Comparison of ENCODE assay signal across 1 cellular context in the genomic region with DNA sequence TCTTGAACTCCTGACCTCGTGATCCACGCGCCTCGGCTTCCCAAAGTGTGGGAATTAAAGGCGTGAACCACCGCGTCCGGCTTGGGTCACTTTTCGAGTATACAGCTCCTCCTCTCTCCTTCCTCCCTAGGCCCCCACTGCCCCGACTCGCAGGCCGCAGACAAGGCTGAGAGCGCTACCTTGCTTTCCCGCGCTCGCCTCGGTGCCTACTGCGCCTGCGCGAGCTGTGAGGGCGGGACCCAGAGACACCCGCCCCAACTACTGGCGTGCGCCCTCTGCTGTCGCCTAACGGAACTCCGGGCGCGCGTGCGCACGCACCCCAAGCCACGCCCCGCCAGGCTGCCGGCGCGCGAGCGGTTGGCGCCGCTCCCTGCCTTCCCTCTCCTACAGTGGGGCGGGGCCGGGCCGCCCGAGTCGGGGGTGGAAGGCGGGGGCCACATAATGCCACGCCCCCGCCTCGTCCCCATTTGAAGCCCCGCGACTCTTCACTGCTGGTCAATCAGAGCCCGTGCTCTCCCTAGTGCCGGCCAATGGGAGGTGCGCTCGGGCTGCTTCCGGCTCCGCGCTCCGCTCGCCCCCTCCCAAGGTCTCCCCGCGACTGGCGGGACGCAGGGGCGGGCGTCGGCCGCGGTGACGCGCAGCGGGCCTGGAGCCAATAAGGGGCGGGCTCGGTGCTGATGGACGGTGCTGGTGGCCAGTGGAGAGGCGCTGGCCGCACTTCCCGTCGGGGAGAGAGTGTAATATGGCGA.
A peak's percentile ranks its signal among the peaks of the same experiment; 100 is the strongest.
TF ChIP-seq lines count a peak whose summit lies in the region.

A gene (plus strand): TSS at position 730 of the 749 bp plus-strand sequence. CDS start 13 bp downstream, at position 743.

TF ChIP-seq in HepG2, 621 proteins besides CTCF, POLR2A, EP300 and RAD21 (continued from another document and continues in another):
- TF ChIP-seq, protein P1, sequence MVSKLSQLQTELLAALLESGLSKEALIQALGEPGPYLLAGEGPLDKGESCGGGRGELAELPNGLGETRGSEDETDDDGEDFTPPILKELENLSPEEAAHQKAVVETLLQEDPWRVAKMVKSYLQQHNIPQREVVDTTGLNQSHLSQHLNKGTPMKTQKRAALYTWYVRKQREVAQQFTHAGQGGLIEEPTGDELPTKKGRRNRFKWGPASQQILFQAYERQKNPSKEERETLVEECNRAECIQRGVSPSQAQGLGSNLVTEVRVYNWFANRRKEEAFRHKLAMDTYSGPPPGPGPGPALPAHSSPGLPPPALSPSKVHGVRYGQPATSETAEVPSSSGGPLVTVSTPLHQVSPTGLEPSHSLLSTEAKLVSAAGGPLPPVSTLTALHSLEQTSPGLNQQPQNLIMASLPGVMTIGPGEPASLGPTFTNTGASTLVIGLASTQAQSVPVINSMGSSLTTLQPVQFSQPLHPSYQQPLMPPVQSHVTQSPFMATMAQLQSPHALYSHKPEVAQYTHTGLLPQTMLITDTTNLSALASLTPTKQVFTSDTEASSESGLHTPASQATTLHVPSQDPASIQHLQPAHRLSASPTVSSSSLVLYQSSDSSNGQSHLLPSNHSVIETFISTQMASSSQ (IDR thresholded peaks at IDR 0.05; ENCODE audit: low read depth), result no peak; the same call in 1 of the 2 replicates
- TF ChIP-seq, protein P1 (CRISPR knock-in tag; IDR thresholded peaks at IDR 0.05; ENCODE audit: borderline replicate concordance), result peak; percentile 56; the same call in 1 of the 2 replicates
- peak; percentile 92; the same call in 1 of the 2 replicates for TF ChIP-seq RELA (CRISPR knock-in tag; IDR thresholded peaks at IDR 0.05)
- no peak for TF ChIP-seq ZNF615 (CRISPR knock-in tag; IDR thresholded peaks at IDR 0.05; ENCODE audit: borderline replicate concordance)
- TF ChIP-seq, protein P2, sequence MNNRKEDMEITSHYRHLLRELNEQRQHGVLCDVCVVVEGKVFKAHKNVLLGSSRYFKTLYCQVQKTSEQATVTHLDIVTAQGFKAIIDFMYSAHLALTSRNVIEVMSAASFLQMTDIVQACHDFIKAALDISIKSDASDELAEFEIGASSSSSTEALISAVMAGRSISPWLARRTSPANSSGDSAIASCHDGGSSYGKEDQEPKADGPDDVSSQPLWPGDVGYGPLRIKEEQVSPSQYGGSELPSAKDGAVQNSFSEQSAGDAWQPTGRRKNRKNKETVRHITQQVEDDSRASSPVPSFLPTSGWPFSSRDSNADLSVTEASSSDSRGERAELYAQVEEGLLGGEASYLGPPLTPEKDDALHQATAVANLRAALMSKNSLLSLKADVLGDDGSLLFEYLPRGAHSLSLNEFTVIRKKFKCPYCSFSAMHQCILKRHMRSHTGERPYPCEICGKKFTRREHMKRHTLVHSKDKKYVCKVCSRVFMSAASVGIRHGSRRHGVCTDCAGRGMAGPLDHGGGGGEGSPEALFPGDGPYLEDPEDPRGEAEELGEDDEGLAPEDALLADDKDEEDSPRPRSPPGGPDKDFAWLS (CRISPR knock-in tag; IDR thresholded peaks at IDR 0.05; ENCODE audit: borderline replicate concordance), result no peak
- no peak for TF ChIP-seq ZNF205 (CRISPR knock-in tag; IDR thresholded peaks at IDR 0.05)
- no peak for TF ChIP-seq ZNF121 (CRISPR knock-in tag; IDR thresholded peaks at IDR 0.05)
- TF ChIP-seq SMAD3 (CRISPR knock-in tag; IDR thresholded peaks at IDR 0.05), result no peak
- no peak for TF ChIP-seq STAT5B (CRISPR knock-in tag; IDR thresholded peaks at IDR 0.05)
- TF ChIP-seq TGIF2 (CRISPR knock-in tag; IDR thresholded peaks at IDR 0.05), result no peak; the same call in 1 of the 2 replicates
- TF ChIP-seq, protein P3, sequence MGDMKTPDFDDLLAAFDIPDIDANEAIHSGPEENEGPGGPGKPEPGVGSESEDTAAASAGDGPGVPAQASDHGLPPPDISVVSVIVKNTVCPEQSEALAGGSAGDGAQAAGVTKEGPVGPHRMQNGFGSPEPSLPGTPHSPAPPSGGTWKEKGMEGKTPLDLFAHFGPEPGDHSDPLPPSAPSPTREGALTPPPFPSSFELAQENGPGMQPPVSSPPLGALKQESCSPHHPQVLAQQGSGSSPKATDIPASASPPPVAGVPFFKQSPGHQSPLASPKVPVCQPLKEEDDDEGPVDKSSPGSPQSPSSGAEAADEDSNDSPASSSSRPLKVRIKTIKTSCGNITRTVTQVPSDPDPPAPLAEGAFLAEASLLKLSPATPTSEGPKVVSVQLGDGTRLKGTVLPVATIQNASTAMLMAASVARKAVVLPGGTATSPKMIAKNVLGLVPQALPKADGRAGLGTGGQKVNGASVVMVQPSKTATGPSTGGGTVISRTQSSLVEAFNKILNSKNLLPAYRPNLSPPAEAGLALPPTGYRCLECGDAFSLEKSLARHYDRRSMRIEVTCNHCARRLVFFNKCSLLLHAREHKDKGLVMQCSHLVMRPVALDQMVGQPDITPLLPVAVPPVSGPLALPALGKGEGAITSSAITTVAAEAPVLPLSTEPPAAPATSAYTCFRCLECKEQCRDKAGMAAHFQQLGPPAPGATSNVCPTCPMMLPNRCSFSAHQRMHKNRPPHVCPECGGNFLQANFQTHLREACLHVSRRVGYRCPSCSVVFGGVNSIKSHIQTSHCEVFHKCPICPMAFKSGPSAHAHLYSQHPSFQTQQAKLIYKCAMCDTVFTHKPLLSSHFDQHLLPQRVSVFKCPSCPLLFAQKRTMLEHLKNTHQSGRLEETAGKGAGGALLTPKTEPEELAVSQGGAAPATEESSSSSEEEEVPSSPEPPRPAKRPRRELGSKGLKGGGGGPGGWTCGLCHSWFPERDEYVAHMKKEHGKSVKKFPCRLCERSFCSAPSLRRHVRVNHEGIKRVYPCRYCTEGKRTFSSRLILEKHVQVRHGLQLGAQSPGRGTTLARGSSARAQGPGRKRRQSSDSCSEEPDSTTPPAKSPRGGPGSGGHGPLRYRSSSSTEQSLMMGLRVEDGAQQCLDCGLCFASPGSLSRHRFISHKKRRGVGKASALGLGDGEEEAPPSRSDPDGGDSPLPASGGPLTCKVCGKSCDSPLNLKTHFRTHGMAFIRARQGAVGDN (CRISPR knock-in tag; IDR thresholded peaks at IDR 0.05), result peak; percentile 98
- no peak for TF ChIP-seq LCORL (IDR thresholded peaks at IDR 0.05)
- peak; percentile 43; the same call in 1 of the 2 replicates for TF ChIP-seq LCORL (CRISPR knock-in tag; IDR thresholded peaks at IDR 0.05)
- TF ChIP-seq ZKSCAN1 (IDR thresholded peaks at IDR 0.05; ENCODE audit: low read length), result no peak
- no peak for TF ChIP-seq NAIF1 (CRISPR knock-in tag; IDR thresholded peaks at IDR 0.05; ENCODE audit: borderline replicate concordance)
- peak; percentile 78; the same call in 1 of the 2 replicates for TF ChIP-seq HES4 (CRISPR knock-in tag; IDR thresholded peaks at IDR 0.05; ENCODE audit: borderline replicate concordance)
- peak; percentile 88 for TF ChIP-seq ZFX (CRISPR knock-in tag; IDR thresholded peaks at IDR 0.05; ENCODE audit: low read depth)
- no peak for TF ChIP-seq ZNF572 (CRISPR knock-in tag; IDR thresholded peaks at IDR 0.05)
- TF ChIP-seq CREB1 (IDR thresholded peaks at IDR 0.05), result peak; percentile 95
- peak; percentile 72; the same call in 1 of the 2 replicates for TF ChIP-seq CREB1 (CRISPR knock-in tag; IDR thresholded peaks at IDR 0.05)
- TF ChIP-seq, protein P4, sequence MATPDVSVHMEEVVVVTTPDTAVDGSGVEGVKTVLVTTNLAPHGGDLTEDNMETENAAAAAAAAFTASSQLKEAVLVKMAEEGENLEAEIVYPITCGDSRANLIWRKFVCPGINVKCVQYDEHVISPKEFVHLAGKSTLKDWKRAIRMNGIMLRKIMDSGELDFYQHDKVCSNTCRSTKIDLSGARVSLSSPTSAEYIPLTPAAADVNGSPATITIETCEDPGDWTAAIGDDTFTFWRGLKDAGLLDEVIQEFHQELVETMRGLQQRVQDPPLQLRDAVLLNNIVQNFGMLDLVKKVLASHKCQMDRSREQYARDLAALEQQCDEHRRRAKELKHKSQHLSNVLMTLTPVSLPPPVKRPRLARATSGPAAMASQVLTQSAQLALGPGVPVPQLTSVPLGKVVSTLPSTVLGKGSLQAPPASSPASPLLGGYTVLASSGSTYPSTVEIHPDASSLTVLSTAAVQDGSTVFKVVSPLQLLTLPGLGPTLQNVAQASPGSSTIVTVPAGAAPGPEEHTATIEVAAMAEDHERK (CRISPR knock-in tag; IDR thresholded peaks at IDR 0.05; ENCODE audit: low read depth), result peak; percentile 64; the same call in 1 of the 2 replicates
- TF ChIP-seq TCF7 (IDR thresholded peaks at IDR 0.05; ENCODE audit: low read depth), result no peak
- no peak for TF ChIP-seq ZNF17 (CRISPR knock-in tag; IDR thresholded peaks at IDR 0.05)
- TF ChIP-seq NFYB (CRISPR knock-in tag; IDR thresholded peaks at IDR 0.05), result peak; percentile 99
- TF ChIP-seq ZNF484 (CRISPR knock-in tag; IDR thresholded peaks at IDR 0.05; ENCODE audit: borderline replicate concordance, low read depth), result no peak
- TF ChIP-seq ZNF460 (CRISPR knock-in tag; IDR thresholded peaks at IDR 0.05; ENCODE audit: borderline replicate concordance), result no peak
- TF ChIP-seq AGO1 (IDR thresholded peaks at IDR 0.05; ENCODE audit: low read depth, low read length, poor library complexity, severe bottlenecking), result no peak
- no peak for TF ChIP-seq MBD4 (IDR thresholded peaks at IDR 0.05; ENCODE audit: borderline replicate concordance, low read length)
- peak; percentile 80 for TF ChIP-seq TARDBP (CRISPR knock-in tag; IDR thresholded peaks at IDR 0.05)
- TF ChIP-seq, protein P5, sequence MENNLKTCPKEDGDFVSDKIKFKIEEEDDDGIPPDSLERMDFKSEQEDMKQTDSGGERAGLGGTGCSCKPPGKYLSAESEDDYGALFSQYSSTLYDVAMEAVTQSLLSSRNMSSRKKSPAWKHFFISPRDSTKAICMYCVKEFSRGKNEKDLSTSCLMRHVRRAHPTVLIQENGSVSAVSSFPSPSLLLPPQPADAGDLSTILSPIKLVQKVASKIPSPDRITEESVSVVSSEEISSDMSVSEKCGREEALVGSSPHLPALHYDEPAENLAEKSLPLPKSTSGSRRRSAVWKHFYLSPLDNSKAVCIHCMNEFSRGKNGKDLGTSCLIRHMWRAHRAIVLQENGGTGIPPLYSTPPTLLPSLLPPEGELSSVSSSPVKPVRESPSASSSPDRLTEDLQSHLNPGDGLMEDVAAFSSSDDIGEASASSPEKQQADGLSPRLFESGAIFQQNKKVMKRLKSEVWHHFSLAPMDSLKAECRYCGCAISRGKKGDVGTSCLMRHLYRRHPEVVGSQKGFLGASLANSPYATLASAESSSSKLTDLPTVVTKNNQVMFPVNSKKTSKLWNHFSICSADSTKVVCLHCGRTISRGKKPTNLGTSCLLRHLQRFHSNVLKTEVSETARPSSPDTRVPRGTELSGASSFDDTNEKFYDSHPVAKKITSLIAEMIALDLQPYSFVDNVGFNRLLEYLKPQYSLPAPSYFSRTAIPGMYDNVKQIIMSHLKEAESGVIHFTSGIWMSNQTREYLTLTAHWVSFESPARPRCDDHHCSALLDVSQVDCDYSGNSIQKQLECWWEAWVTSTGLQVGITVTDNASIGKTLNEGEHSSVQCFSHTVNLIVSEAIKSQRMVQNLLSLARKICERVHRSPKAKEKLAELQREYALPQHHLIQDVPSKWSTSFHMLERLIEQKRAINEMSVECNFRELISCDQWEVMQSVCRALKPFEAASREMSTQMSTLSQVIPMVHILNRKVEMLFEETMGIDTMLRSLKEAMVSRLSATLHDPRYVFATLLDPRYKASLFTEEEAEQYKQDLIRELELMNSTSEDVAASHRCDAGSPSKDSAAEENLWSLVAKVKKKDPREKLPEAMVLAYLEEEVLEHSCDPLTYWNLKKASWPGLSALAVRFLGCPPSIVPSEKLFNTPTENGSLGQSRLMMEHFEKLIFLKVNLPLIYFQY (CRISPR knock-in tag; IDR thresholded peaks at IDR 0.05; ENCODE audit: borderline replicate concordance), result no peak
- peak; percentile 74 for TF ChIP-seq ERF (CRISPR knock-in tag; IDR thresholded peaks at IDR 0.05)
- no peak for TF ChIP-seq SMARCE1 (IDR thresholded peaks at IDR 0.05; ENCODE audit: borderline replicate concordance)
- 0 out of 2 replicates have a peak, but pooled peaks have one; percentile 23 for TF ChIP-seq ARID2 (CRISPR knock-in tag; IDR thresholded peaks at IDR 0.05; ENCODE audit: borderline replicate concordance)
- no peak for TF ChIP-seq ZNF326 (CRISPR knock-in tag; IDR thresholded peaks at IDR 0.05; ENCODE audit: borderline replicate concordance)
- TF ChIP-seq ZNF616 (CRISPR knock-in tag; IDR thresholded peaks at IDR 0.05; ENCODE audit: low read depth), result peak; percentile 45; the same call in 1 of the 2 replicates
- TF ChIP-seq HOXD1 (CRISPR knock-in tag; IDR thresholded peaks at IDR 0.05), result peak; percentile 75; the same call in 1 of the 2 replicates
- no peak for TF ChIP-seq EEA1 (CRISPR knock-in tag; IDR thresholded peaks at IDR 0.05; ENCODE audit: borderline replicate concordance)
- TF ChIP-seq THAP11 (CRISPR knock-in tag; IDR thresholded peaks at IDR 0.05), result peak; percentile 84
- TF ChIP-seq GTF2F1 (IDR thresholded peaks at IDR 0.05; ENCODE audit: low read length), result no peak
- TF ChIP-seq, protein P6, sequence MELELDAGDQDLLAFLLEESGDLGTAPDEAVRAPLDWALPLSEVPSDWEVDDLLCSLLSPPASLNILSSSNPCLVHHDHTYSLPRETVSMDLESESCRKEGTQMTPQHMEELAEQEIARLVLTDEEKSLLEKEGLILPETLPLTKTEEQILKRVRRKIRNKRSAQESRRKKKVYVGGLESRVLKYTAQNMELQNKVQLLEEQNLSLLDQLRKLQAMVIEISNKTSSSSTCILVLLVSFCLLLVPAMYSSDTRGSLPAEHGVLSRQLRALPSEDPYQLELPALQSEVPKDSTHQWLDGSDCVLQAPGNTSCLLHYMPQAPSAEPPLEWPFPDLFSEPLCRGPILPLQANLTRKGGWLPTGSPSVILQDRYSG (CRISPR knock-in tag; IDR thresholded peaks at IDR 0.05), result no peak
- TF ChIP-seq XRCC5 (optimal IDR thresholded peaks at IDR 0.05; ENCODE audit: low read length), result no peak
- no peak for TF ChIP-seq ZFP1 (CRISPR knock-in tag; IDR thresholded peaks at IDR 0.05)
- peak; percentile 85 for TF ChIP-seq ZSCAN31 (CRISPR knock-in tag; IDR thresholded peaks at IDR 0.05; ENCODE audit: low read depth)
- TF ChIP-seq NR2F2 (IDR thresholded peaks at IDR 0.05; ENCODE audit: borderline replicate concordance, low read depth), result no peak
- TF ChIP-seq NFE2L2 (IDR thresholded peaks at IDR 0.05; ENCODE audit: low read length), result no peak
- TF ChIP-seq SMARCC2 (IDR thresholded peaks at IDR 0.05), result no peak
- peak; percentile 20 for TF ChIP-seq ASH2L (IDR thresholded peaks at IDR 0.05; ENCODE audit: insufficient read length, low read depth, low read length)
